ENCODE assay signal across 9 cellular contexts in genomic region chr1:8477199-8477982, GRCh38.
DNase-seq lines count a peak whose midpoint lies in the region; ATAC-seq and TF ChIP-seq lines count a peak whose summit lies in the region.
"Had no signal": no experiment of that assay in that cellular context is flagged by ENCODE, and none has a peak within 500 bp of the region (broad histone marks: within the 10 kb centered on the region; RNA-seq: fewer than 3 reads in every experiment).

No MANE protein-coding gene starts in this region.

- intact Hi-C loops in CD4-positive, alpha-beta T cell (cut with DNase I, micrococcal nuclease) = no loop called here
- intact Hi-C loops in aorta (cut with DNase I) = no loop called here

- H3K79me2 ChIP-seq in fibroblast of lung (ENCODE audit: control insufficient read depth, insufficient read depth, low read length) = no peaks in the 10 kb centered on the region

- POLR2A ChIA-PET in CD4-positive, alpha-beta T cell (lab: Charles Lee) = interaction anchor here (0.7 to 1.1 kb wide), 2 partner anchors 29 to 53 kb away, joined by 3 read pairs; no protein-coding TSS in a partner anchor
- POLR2A ChIA-PET in CD8-positive, alpha-beta memory T cell (lab: Charles Lee) = interaction anchor here (0.5 kb wide), 1 partner anchor 51 kb away, joined by 4 read pairs; no protein-coding TSS in a partner anchor

- no peaks in the 10 kb centered on the region for H3K36me3 ChIP-seq in HUES48 (ENCODE audit: control insufficient read depth, insufficient read depth, low read length)
- no peaks in the 10 kb centered on the region for H3K36me3 ChIP-seq in fibroblast of lung (ENCODE audit: control insufficient read depth, insufficient read depth, low read length)
- H3K36me3 ChIP-seq in aorta (ENCODE audit: control insufficient read depth in 1 of 2, insufficient read depth in 2 of 2, low read length in 1 of 2) = no peaks in the 10 kb centered on the region
- no peaks in the 10 kb centered on the region for H3K36me3 ChIP-seq in CD8-positive, alpha-beta memory T cell (ENCODE audit: insufficient read depth, low read length)

- no peaks in the 10 kb centered on the region for H3K9me3 ChIP-seq in CD4-positive, alpha-beta T cell (ENCODE audit: control insufficient read depth, low read length)
- H3K9me3 ChIP-seq in HUES48 (ENCODE audit: control insufficient read depth, insufficient read depth, low read length) = no peaks in the 10 kb centered on the region
- H3K9me3 ChIP-seq in fibroblast of lung (ENCODE audit: control insufficient read depth, insufficient read depth, low read depth, low read length) = no peaks in the 10 kb centered on the region
- H3K9me3 ChIP-seq in aorta (ENCODE audit: control insufficient read depth, low read length) = no peaks in the 10 kb centered on the region
- no peaks in the 10 kb centered on the region for H3K9me3 ChIP-seq in CD8-positive, alpha-beta memory T cell (ENCODE audit: low read length)

- H3K4me1 ChIP-seq in HUES48 (ENCODE audit: control insufficient read depth, insufficient read depth, low read length) (peaks cover 44% of the 10 kb centered on the region), fibroblast of lung (ENCODE audit: control insufficient read depth, extremely low read depth, insufficient read depth, low read length) (peaks cover 5% of the 10 kb centered on the region), aorta (ENCODE audit: control insufficient read depth in 1 of 2, insufficient read depth in 2 of 2, low read length in 2 of 2) (peaks cover 0 to 6% of the 10 kb centered on the region in 2 donors)
- H3K4me1 ChIP-seq in CD8-positive, alpha-beta memory T cell (ENCODE audit: insufficient read depth, low read length) = peaks cover 14% of the 10 kb centered on the region

- peaks cover 6% of the 10 kb centered on the region for H3K36me3 Mint-ChIP-seq in CD4-positive, alpha-beta T cell (ENCODE audit: low read depth)
- H3K36me3 Mint-ChIP-seq in CD8-positive, alpha-beta memory T cell = peaks cover 0 to 6% (median 0%) of the 10 kb centered on the region in 3 donors

- ATAC-seq in CD4-positive, alpha-beta T cell (ENCODE audit: poor library complexity) = no peak
- ATAC-seq in GM19468 (IDR thresholded peaks at IDR 0.05; ENCODE audit: extremely low read depth, unreplicated experiment) (peak; percentile 54), aorta (ENCODE audit: low FRiP score) (no peak)
- ATAC-seq: HCT116 had no signal

- no peak overlapping the region for H3K9ac ChIP-seq in HUES48 (ENCODE audit: low read depth, low read length)
- no peak overlapping the region for H3K9ac ChIP-seq in fibroblast of lung (ENCODE audit: insufficient read depth, low read length)

- CTCF ChIA-PET in CD4-positive, alpha-beta T cell (lab: Charles Lee) = no interaction called here
- CTCF ChIA-PET in CD8-positive, alpha-beta memory T cell (lab: Charles Lee) = no interaction called here

- no peak overlapping the region for H3K27ac ChIP-seq in CD4-positive, alpha-beta T cell (ENCODE audit: low read depth, low read length)
- H3K27ac ChIP-seq in HUES48 (ENCODE audit: low read depth, low read length) = peak overlapping the region; percentile 3
- peak overlapping the region; percentile 29 for H3K27ac ChIP-seq in fibroblast of lung (ENCODE audit: insufficient read depth, low read length)
- peak overlapping the region; percentile 15 to 16 for H3K27ac ChIP-seq in aorta (ENCODE audit: low read depth in 1 of 2, low read length in 2 of 2)
- H3K27ac ChIP-seq in CD8-positive, alpha-beta memory T cell (ENCODE audit: low read depth, low read length) = no peak overlapping the region

- H4K20me1 ChIP-seq in fibroblast of lung (ENCODE audit: control insufficient read depth, extremely low read depth, insufficient read depth, low read length) = no peaks in the 10 kb centered on the region

- no peak for TF ChIP-seq CTCF in CD4-positive, alpha-beta T cell (IDR thresholded peaks at IDR 0.05)
- TF ChIP-seq CTCF in fibroblast of lung (conservative IDR thresholded peaks at IDR 0.05 in 1 of 2, IDR thresholded peaks at IDR 0.05 in 1 of 2; ENCODE audit: low read depth in 1 of 2, low read length in 2 of 2) = no peak

- H3K4me3 Mint-ChIP-seq in CD4-positive, alpha-beta T cell = no peak overlapping the region
- no peak overlapping the region for H3K4me3 Mint-ChIP-seq in CD8-positive, alpha-beta memory T cell

- peak overlapping the region; percentile 38 for H3K27ac Mint-ChIP-seq in CD4-positive, alpha-beta T cell
- H3K27ac Mint-ChIP-seq in CD8-positive, alpha-beta memory T cell = peak overlapping the region in 3 of 8 donors; percentile 22 to 95 (median 33)

- H3K4me3 ChIP-seq in HUES48 (ENCODE audit: low read depth, low read length) = no peak overlapping the region
- no peak overlapping the region for H3K4me3 ChIP-seq in fibroblast of lung (replicated peaks in 1 of 4; ENCODE audit: control extremely low read depth in 1 of 4, insufficient read depth in 1 of 4, low read depth in 3 of 4, low read length in 4 of 4)
- no peak overlapping the region for H3K4me3 ChIP-seq in aorta (ENCODE audit: low read length in 2 of 2)
- no peak overlapping the region for H3K4me3 ChIP-seq in CD8-positive, alpha-beta memory T cell (ENCODE audit: low read length)

- H3K4me2 ChIP-seq in fibroblast of lung (ENCODE audit: extremely low read depth, insufficient read depth, low read length) = peak overlapping the region; percentile 56

- H2AFZ ChIP-seq in fibroblast of lung (ENCODE audit: low read length) = no peak overlapping the region

- H3K27me3 ChIP-seq in CD4-positive, alpha-beta T cell (ENCODE audit: control insufficient read depth, insufficient read depth, low read length) = no peaks in the 10 kb centered on the region
- H3K27me3 ChIP-seq in HUES48 (ENCODE audit: control insufficient read depth, insufficient read depth, low read length) = no peaks in the 10 kb centered on the region
- no peaks in the 10 kb centered on the region for H3K27me3 ChIP-seq in fibroblast of lung (ENCODE audit: control insufficient read depth, insufficient read depth, low read length)
- no peaks in the 10 kb centered on the region for H3K27me3 ChIP-seq in aorta (ENCODE audit: control insufficient read depth in 1 of 2, insufficient read depth in 2 of 2, low read length in 1 of 2)
- no peaks in the 10 kb centered on the region for H3K27me3 ChIP-seq in CD8-positive, alpha-beta memory T cell (ENCODE audit: insufficient read depth, low read length, poor library complexity, severe bottlenecking)

- DNase-seq in CD4-positive, alpha-beta T cell = no peak
- peak in 1 of 2 donors; percentile 81 for DNase-seq in fibroblast of lung (ENCODE audit: low read depth in 2 of 2)
- DNase-seq in aorta = no peak
- DNase-seq in NCI-H510A treated with DMSO at 0.1 percent for 48 hours (lab: John Stamatoyannopoulos, UW) = no peak
- DNase-seq in NK-92 (lab: John Stamatoyannopoulos, UW; ENCODE audit: unreplicated experiment) = no peak
- DNase-seq in CD8-positive, alpha-beta memory T cell = no peak

- H3K27me3 Mint-ChIP-seq in CD4-positive, alpha-beta T cell = no peaks in the 10 kb centered on the region
- no peaks in the 10 kb centered on the region for H3K27me3 Mint-ChIP-seq in CD8-positive, alpha-beta memory T cell

- 4 to 13% methylated on average over 8 of the region's 8 CpGs for WGBS in aorta, 2 donors

- peaks cover 42% of the 10 kb centered on the region for H3K4me1 Mint-ChIP-seq in CD4-positive, alpha-beta T cell (ENCODE audit: low read depth)
- H3K4me1 Mint-ChIP-seq in CD8-positive, alpha-beta memory T cell = peaks cover 18 to 39% (median 34%) of the 10 kb centered on the region in 3 donors

- no peaks in the 10 kb centered on the region for H3K9me3 Mint-ChIP-seq in CD4-positive, alpha-beta T cell
- no peaks in the 10 kb centered on the region for H3K9me3 Mint-ChIP-seq in CD8-positive, alpha-beta memory T cell

Comparison
In these comparisons a context has a peak if more than half of its experiments do, and no peak if none do; other contexts are left out.
1. H3K27ac ChIP-seq: peak in HUES48 (single experiment), fibroblast of lung (single experiment) and aorta (2 of 2); none in CD4-positive, alpha-beta T cell (single experiment) and CD8-positive, alpha-beta memory T cell (single experiment).